ENCODE assay signal across 16 cellular contexts in the genomic region with DNA sequence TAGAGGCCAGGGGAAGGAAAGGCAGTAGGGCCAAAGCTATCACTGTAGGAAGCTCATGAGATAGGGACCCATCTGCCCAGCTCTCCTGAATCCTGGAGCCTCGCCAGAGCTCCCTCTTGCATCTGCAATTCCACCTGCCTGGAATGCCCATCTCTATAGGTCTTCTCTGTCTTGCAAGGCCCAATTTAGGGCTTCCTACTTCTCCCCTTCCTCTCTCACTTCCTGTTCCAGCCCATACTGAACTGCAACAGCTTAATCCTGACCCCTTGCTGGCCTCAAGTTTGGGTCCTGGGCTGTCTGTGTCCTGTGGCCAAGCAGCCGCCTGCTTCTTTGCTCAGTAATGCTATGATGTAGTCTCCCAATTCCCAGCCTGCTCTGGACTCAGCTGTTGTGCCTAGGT. TPM values are rescaled to one million over a fixed set of nuclear protein-coding genes. Genes with fewer than 3 reads are reported as not detected.
DNase-seq lines count a peak whose midpoint lies in the region; ATAC-seq and TF ChIP-seq lines count a peak whose summit lies in the region.
"Had no signal": no experiment of that assay in that cellular context is flagged by ENCODE, and none has a peak within 500 bp of the region (broad histone marks: within the 10 kb centered on the region; RNA-seq: fewer than 3 reads in every experiment).

No MANE protein-coding gene starts in this region.

- intact Hi-C loops in HCT116 (cut with micrococcal nuclease), result no loop called here
- intact Hi-C loops in thyroid gland (cut with DNase I), result no loop called here

- no peaks in the 10 kb centered on the region for H3K36me3 ChIP-seq in BLaER1 treated with 17β-estradiol and CSF1 and Interleukin-3, amounts not matched to agents 10 nM and 100 nM
- H3K36me3 ChIP-seq in HCT116 (ENCODE audit: control insufficient read depth in 1 of 2, insufficient read depth in 2 of 2, low read length in 2 of 2) (no peaks in the 10 kb centered on the region), OCI-LY3 (replicated peaks; ENCODE audit: low read depth, low read length) (no peaks in the 10 kb centered on the region), thyroid gland (no peaks in the 10 kb centered on the region)
- H3K36me3 ChIP-seq: tibial artery had no signal

- RAD21 ChIA-PET in HCT116 (lab: Charles Lee; ENCODE audit: low non-redundant PET in 1 of 2, low total read pairs in 2 of 2, uncharacterized antibody in 2 of 2, unreplicated experiment in 2 of 2), result no interaction called here

- POLR2A ChIA-PET in HCT116 (lab: Charles Lee), result no interaction called here

- H4K20me1 ChIP-seq in BLaER1 treated with 17β-estradiol and CSF1 and Interleukin-3, amounts not matched to agents 10 nM and 100 nM, result peaks cover 8 to 12% (median 8%) of the 10 kb centered on the region in 11 experiments; a peak in 19 of 22 replicates
- H4K20me1 ChIP-seq in HCT116 (ENCODE audit: insufficient read depth) (no peaks in the 10 kb centered on the region), OCI-LY3 (ENCODE audit: insufficient read depth, low read length) (peaks cover 8% of the 10 kb centered on the region)

- no peak overlapping the region; a peak in 1 of 22 replicates for H3K9ac ChIP-seq in BLaER1 treated with 17β-estradiol and CSF1 and Interleukin-3, amounts not matched to agents 10 nM and 100 nM
- H3K9ac ChIP-seq in HCT116 (ENCODE audit: low read length), result no peak overlapping the region
- no peak overlapping the region for H3K9ac ChIP-seq in OCI-LY3 (ENCODE audit: low read length)

- H3K9me2 ChIP-seq in HCT116 (ENCODE audit: insufficient read depth), result no peaks in the 10 kb centered on the region

- TF ChIP-seq CTCF in HCT116 (IDR thresholded peaks at IDR 0.05 in 2 of 3, conservative IDR thresholded peaks at IDR 0.05 in 1 of 3; ENCODE audit: borderline replicate concordance in 1 of 3, insufficient read depth in 1 of 3, low read depth in 2 of 3, low read length in 2 of 3) (no peak), OCI-LY3 (IDR thresholded peaks at IDR 0.05; ENCODE audit: low read depth, low read length) (no peak), thyroid gland (IDR thresholded peaks at IDR 0.05) (no peak)

- TF ChIP-seq POLR2A in HCT116 (IDR thresholded peaks at IDR 0.05; ENCODE audit: borderline replicate concordance, extremely low read depth, insufficient read depth, insufficient read length), result no peak
- TF ChIP-seq POLR2A in thyroid gland (IDR thresholded peaks at IDR 0.05), result no peak

- no peak overlapping the region for H2AFZ ChIP-seq in HCT116 (ENCODE audit: low read depth, low read length, poor library complexity, severe bottlenecking)
- H2AFZ ChIP-seq in OCI-LY3 (ENCODE audit: low read depth, low read length), result no peak overlapping the region

- H3K4me2 ChIP-seq in BLaER1 treated with 17β-estradiol and CSF1 and Interleukin-3, amounts not matched to agents 10 nM and 100 nM, result peak overlapping the region; percentile 7 to 73 (median 46); a peak in 17 of 22 replicates
- no peak overlapping the region for H3K4me2 ChIP-seq in HCT116 (ENCODE audit: low read length)
- H3K4me2 ChIP-seq in OCI-LY3 (ENCODE audit: low read length), result 0 out of 2 replicates have a peak overlapping the region, but pooled peaks have one; percentile 16

- no peak for ATAC-seq in HCT116
- ATAC-seq in GM19035 (IDR thresholded peaks at IDR 0.05; ENCODE audit: unreplicated experiment), result no peak
- ATAC-seq: psoas muscle had no signal

- H3K27me3 ChIP-seq in BLaER1 treated with 17β-estradiol and CSF1 and Interleukin-3, amounts not matched to agents 10 nM and 100 nM, result no peaks in the 10 kb centered on the region
- H3K27me3 ChIP-seq in HCT116 (ENCODE audit: insufficient read depth, low read length) (no peaks in the 10 kb centered on the region), OCI-LY3 (ENCODE audit: low read depth, low read length) (no peaks in the 10 kb centered on the region), thyroid gland (no peaks in the 10 kb centered on the region)
- H3K27me3 ChIP-seq: tibial artery had no signal

- no peaks in the 10 kb centered on the region for H3K9me3 ChIP-seq in BLaER1 treated with 17β-estradiol and CSF1 and Interleukin-3, amounts not matched to agents 10 nM and 100 nM (replicated peaks in 1 of 11)
- no peaks in the 10 kb centered on the region for H3K9me3 ChIP-seq in HCT116 (ENCODE audit: control insufficient read depth in 1 of 2, insufficient read depth in 1 of 2, low read depth in 1 of 2, low read length in 2 of 2)
- H3K9me3 ChIP-seq in OCI-LY3 (ENCODE audit: insufficient read depth, low read length), result no peaks in the 10 kb centered on the region
- H3K9me3 ChIP-seq in thyroid gland, result no peaks in the 10 kb centered on the region
- H3K9me3 ChIP-seq: psoas muscle, tibial artery had no signal

- DNase-seq in HCT116 (ENCODE audit: low read depth, low spot score) (no peak), medulla oblongata (ENCODE audit: extremely low spot score) (peak; percentile 22), AG20443 (ENCODE audit: low spot score) (no peak), thyroid gland (no peak)
- DNase-seq: activated CD4-positive, alpha-beta T cell treated with anti-CD3 and anti-CD28 coated beads, Interleukin-2, amount 50 U/mL, for 48 hours; activated T-cell treated with anti-CD3 and anti-CD28 coated beads for 4 hours; cortex of kidney; NCI-H1930; psoas muscle; Right ventricle myocardium superior; stimulated activated CD4-positive, alpha-beta T cell treated with anti-CD3 and anti-CD28 coated beads, Interleukin-1b, Interleukin-23, amount 100 ng/mL, for 48 hours; stimulated activated naive CD4-positive, alpha-beta T cell; tibial artery had no signal

- H3K27ac ChIP-seq in BLaER1 treated with 17β-estradiol and CSF1 and Interleukin-3, amounts not matched to agents 10 nM and 100 nM, result 0 out of 22 replicates have a peak overlapping the region, but pooled peaks of 1 of the 11 experiments have one; percentile 1
- H3K27ac ChIP-seq in HCT116 (ENCODE audit: low read depth, low read length) (no peak overlapping the region), OCI-LY3 (ENCODE audit: low read length) (no peak overlapping the region), thyroid gland (no peak overlapping the region)
- H3K27ac ChIP-seq: psoas muscle, tibial artery had no signal

- H3K4me3 ChIP-seq in BLaER1 treated with 17β-estradiol and CSF1 and Interleukin-3, amounts not matched to agents 10 nM and 100 nM, result no peak overlapping the region
- no peak overlapping the region for H3K4me3 ChIP-seq in HCT116 (replicated peaks in 1 of 2; ENCODE audit: low read depth in 1 of 2, low read length in 2 of 2)
- no peak overlapping the region for H3K4me3 ChIP-seq in OCI-LY3 (ENCODE audit: low read length)
- H3K4me3 ChIP-seq in thyroid gland (replicated peaks in 1 of 3), result no peak overlapping the region
- H3K4me3 ChIP-seq: psoas muscle, tibial artery had no signal

- TF ChIP-seq RAD21 in HCT116 (IDR thresholded peaks at IDR 0.05; ENCODE audit: low read depth), result no peak

- CTCF ChIA-PET in HCT116 (lab: Charles Lee), result no interaction called here

- peaks cover 27 to 43% (median 31%) of the 10 kb centered on the region in 10 experiments for H3K4me1 ChIP-seq in BLaER1 treated with 17β-estradiol and CSF1 and Interleukin-3, amounts not matched to agents 10 nM and 100 nM
- H3K4me1 ChIP-seq in HCT116 (ENCODE audit: control insufficient read depth in 1 of 2, insufficient read depth in 2 of 2, low read length in 2 of 2) (peaks cover 9 to 23% of the 10 kb centered on the region in 2 experiments), OCI-LY3 (ENCODE audit: low read length) (peaks cover 24% of the 10 kb centered on the region), thyroid gland (peaks cover 10 to 16% of the 10 kb centered on the region in 2 donors)

- no TSS peak for BruUV-seq in HCT116 (replicated peaks; lab: Mats Ljungman, UMichigan)

- WGBS in thyroid gland, 2 donors, result 92 to 95% methylated on average over 2 of the region's 2 CpGs

- H3K79me2 ChIP-seq in HCT116 (ENCODE audit: insufficient read depth, low read length) (peaks cover 26% of the 10 kb centered on the region), OCI-LY3 (ENCODE audit: low read length) (peaks cover 33% of the 10 kb centered on the region)

TF ChIP-seq in HCT116, 20 proteins besides CTCF, POLR2A, EP300 and RAD21:
- no peak for TF ChIP-seq SP1 (IDR thresholded peaks at IDR 0.05; ENCODE audit: low read depth)
- TF ChIP-seq POLR2AphosphoS5 (IDR thresholded peaks at IDR 0.05; ENCODE audit: low read depth, low read length), result 0 out of 2 replicates have a peak, but pooled peaks have one; percentile 20

RNA-seq across cellular contexts. Expression of gene PTPN23, which starts 3.6 kb away (rescaled TPM):
- total RNA-seq in HCT116 (2021; ENCODE audit: unreplicated experiment) (56.5 TPM), thyroid gland (10 to 100 TPM; 20.2 to 40.1 (median 32.1) TPM)
- polyA plus RNA-seq in HCT116 (2012), result 34.9 and 39.5 TPM in 2 replicates
